Comparison of ENCODE assay signal across 11 cellular contexts in the genomic region with DNA sequence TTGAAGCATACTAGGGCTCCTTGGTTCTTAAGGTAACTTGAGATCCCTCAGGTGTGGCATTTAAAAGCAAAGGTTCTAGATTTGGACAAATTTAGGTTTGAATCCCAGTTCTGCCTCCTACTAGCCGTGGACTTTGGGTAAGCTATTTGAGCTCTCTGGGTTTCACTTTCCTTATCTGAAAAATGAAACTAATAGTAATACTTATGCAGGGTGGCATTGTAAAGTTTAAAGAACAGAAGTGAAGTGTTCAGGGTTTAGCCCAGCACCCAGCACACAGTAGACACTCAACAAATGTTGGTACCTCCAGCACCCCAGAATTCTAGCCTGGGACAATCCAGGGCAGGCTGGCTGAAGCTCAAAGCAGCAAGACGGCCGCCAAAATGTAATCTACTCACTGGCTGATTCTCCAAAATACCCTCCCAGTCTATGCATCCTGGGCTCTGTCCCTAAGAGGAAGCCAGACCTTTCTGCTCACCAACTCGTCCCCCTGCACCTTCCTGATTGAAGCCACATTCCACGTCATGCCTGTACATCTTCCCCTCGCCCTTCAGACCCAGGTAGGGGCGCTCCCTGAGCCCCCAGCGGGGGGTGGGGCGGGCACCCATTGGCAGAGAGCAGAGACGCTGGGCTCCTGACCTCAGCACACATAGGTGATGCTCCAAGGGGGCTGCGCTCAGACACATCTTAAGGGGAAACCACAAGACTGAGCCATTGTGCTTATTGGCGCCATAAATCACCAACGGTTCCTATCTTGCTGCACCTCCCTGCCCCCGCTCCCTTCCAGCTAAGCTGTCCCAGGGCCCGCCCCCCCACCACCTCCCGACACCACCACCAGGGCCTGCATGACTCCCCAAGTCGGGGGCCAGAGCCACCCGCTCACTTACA.
DNase-seq lines count a peak whose midpoint lies in the region; ATAC-seq and TF ChIP-seq lines count a peak whose summit lies in the region.
"Had no signal": no experiment of that assay in that cellular context is flagged by ENCODE, and none has a peak within 500 bp of the region (broad histone marks: within the 10 kb centered on the region; RNA-seq: fewer than 3 reads in every experiment).

No MANE protein-coding gene starts in this region.

- intact Hi-C loops in thyroid gland (cut with DNase I) = no loop called here

- WGBS in thymus = 10% methylated on average over 18 of the region's 18 CpGs
- 68 to 73% methylated on average over 3 to 12 of the region's 18 CpGs for WGBS in thyroid gland, 2 donors

- DNase-seq in stimulated activated CD4-positive, alpha-beta T cell treated with anti-CD3 and anti-CD28 coated beads, Interleukin-2, amount 100 ng/mL, for 4 hours (ENCODE audit: low read depth) = peak; percentile 15
- no peak for DNase-seq in stimulated activated CD4-positive, alpha-beta T cell treated with anti-CD3 and anti-CD28 coated beads, Interleukin-4, amount 100 ng/mL, for 24 hours
- DNase-seq in activated naive CD4-positive, alpha-beta T cell treated with anti-CD3 and anti-CD28 coated beads, Interleukin-2, amount 10 ng/mL, durations not matched to agents 7 days and 5 days = peak; percentile 37
- no peak for DNase-seq in thyroid gland
- DNase-seq in NCI-H2107 treated with DMSO at 0.1 percent for 48 hours (lab: John Stamatoyannopoulos, UW; ENCODE audit: unreplicated experiment) = no peak
- DNase-seq: foreskin keratinocyte, NCI-H774, psoas muscle had no signal

- CTCF ChIA-PET in activated naive CD4-positive, alpha-beta T cell treated with anti-CD3 and anti-CD28 coated beads, Interleukin-2, amount 10 ng/mL, durations not matched to agents 7 days and 5 days (lab: Charles Lee) = interaction anchor here (0.9 kb wide), 1 partner anchor 12 kb away, joined by 3 read pairs; no protein-coding TSS in a partner anchor

- no peaks in the 10 kb centered on the region for H3K27me3 ChIP-seq in thymus (ENCODE audit: control insufficient read depth, insufficient read depth)
- no peaks in the 10 kb centered on the region for H3K27me3 ChIP-seq in thyroid gland
- H3K27me3 ChIP-seq: foreskin keratinocyte had no signal

- H3K9me3 ChIP-seq in thymus (ENCODE audit: control insufficient read depth) (no peaks in the 10 kb centered on the region), thyroid gland (no peaks in the 10 kb centered on the region)
- H3K9me3 ChIP-seq: psoas muscle had no signal

- peak overlapping the region; percentile 89 for H3K27ac Mint-ChIP-seq in activated naive CD4-positive, alpha-beta T cell treated with anti-CD3 and anti-CD28 coated beads, Interleukin-2, amount 10 ng/mL, durations not matched to agents 7 days and 5 days

- H3K4me1 Mint-ChIP-seq in activated naive CD4-positive, alpha-beta T cell treated with anti-CD3 and anti-CD28 coated beads, Interleukin-2, amount 10 ng/mL, durations not matched to agents 7 days and 5 days = peaks cover 23% of the 10 kb centered on the region

- H3K27ac ChIP-seq in thymus (ENCODE audit: low read depth) (no peak overlapping the region), thyroid gland (no peak overlapping the region)
- H3K27ac ChIP-seq: foreskin keratinocyte, psoas muscle had no signal

- H3K9me3 Mint-ChIP-seq in activated naive CD4-positive, alpha-beta T cell treated with anti-CD3 and anti-CD28 coated beads, Interleukin-2, amount 10 ng/mL, durations not matched to agents 7 days and 5 days = no peaks in the 10 kb centered on the region

- H3K4me1 ChIP-seq in thymus (ENCODE audit: control insufficient read depth, insufficient read depth, low read length) (peaks cover 6% of the 10 kb centered on the region), thyroid gland (no peaks in the 10 kb centered on the region)
- H3K4me1 ChIP-seq: foreskin keratinocyte, psoas muscle had no signal

- TF ChIP-seq POLR2A in thyroid gland (IDR thresholded peaks at IDR 0.05) = no peak

- no peaks in the 10 kb centered on the region for H3K36me3 Mint-ChIP-seq in activated naive CD4-positive, alpha-beta T cell treated with anti-CD3 and anti-CD28 coated beads, Interleukin-2, amount 10 ng/mL, durations not matched to agents 7 days and 5 days

- H3K36me3 ChIP-seq in thymus (ENCODE audit: control insufficient read depth, insufficient read depth) (no peaks in the 10 kb centered on the region), thyroid gland (no peaks in the 10 kb centered on the region)

- no peak for TF ChIP-seq CTCF in thyroid gland (IDR thresholded peaks at IDR 0.05)

- H3K4me3 ChIP-seq in thymus (ENCODE audit: low read length) (peak overlapping the region; percentile 29), thyroid gland (replicated peaks in 1 of 3) (no peak overlapping the region)
- H3K4me3 ChIP-seq: psoas muscle had no signal

- H3K27me3 Mint-ChIP-seq in activated naive CD4-positive, alpha-beta T cell treated with anti-CD3 and anti-CD28 coated beads, Interleukin-2, amount 10 ng/mL, durations not matched to agents 7 days and 5 days = no peaks in the 10 kb centered on the region

- H3K4me3 Mint-ChIP-seq in activated naive CD4-positive, alpha-beta T cell treated with anti-CD3 and anti-CD28 coated beads, Interleukin-2, amount 10 ng/mL, durations not matched to agents 7 days and 5 days = peak overlapping the region; percentile 47

- ATAC-seq in HG03378 (IDR thresholded peaks at IDR 0.05; ENCODE audit: unreplicated experiment) (peak; percentile 74), GM19023 (IDR thresholded peaks at IDR 0.05; ENCODE audit: unreplicated experiment) (no peak)
- ATAC-seq: foreskin keratinocyte, psoas muscle had no signal

Comparison
In these comparisons a context has a peak if more than half of its experiments do, and no peak if none do; other contexts are left out.
1. DNase-seq: peak in stimulated activated CD4-positive, alpha-beta T cell treated with anti-CD3 and anti-CD28 coated beads, Interleukin-2, amount 100 ng/mL, for 4 hours (single experiment) and activated naive CD4-positive, alpha-beta T cell treated with anti-CD3 and anti-CD28 coated beads, Interleukin-2, amount 10 ng/mL, durations not matched to agents 7 days and 5 days (single experiment); none in stimulated activated CD4-positive, alpha-beta T cell treated with anti-CD3 and anti-CD28 coated beads, Interleukin-4, amount 100 ng/mL, for 24 hours (single experiment), thyroid gland (0 of 2) and NCI-H2107 treated with DMSO at 0.1 percent for 48 hours (single experiment).